Comparison of ENCODE assay signal across 1 cellular context in the genomic region with DNA sequence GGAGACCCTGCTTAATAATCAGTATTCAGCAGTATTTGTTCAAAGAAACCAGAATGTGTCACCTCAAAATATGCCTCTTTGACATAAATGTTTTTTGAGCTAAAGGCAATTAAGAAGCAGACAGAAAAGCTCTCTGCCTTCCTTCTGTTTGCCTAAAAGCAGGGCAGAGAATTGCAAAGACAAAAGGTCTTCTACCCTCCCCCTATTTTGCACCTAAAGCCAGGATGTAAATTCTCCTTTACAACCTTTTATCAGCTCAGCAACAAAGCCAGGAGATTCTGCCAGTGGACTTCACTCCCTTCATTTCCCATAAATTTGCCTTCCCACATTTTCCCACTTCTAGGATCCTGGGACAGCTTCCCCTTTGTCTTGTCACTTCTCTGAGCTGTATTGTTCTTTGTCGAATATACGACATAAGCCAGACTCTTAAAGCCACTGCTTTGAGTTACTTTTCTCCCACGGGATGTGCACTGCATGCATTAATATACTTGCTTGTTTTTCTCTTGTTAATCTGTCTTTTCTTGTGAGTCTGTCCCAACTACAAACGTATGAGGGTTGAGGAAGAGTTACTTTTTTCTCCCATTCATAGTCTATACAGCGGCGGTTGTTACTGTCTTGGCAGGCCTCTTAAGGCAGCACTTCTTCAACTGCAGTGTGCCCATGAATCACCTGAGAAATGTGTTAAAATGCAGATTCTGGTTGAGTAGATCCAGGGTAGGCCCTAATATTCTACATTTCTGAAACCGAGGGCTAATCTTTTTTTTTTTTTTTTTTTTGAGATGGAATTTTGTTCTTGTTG.
TF ChIP-seq lines count a peak whose summit lies in the region.

No MANE protein-coding gene starts in this region.

TF ChIP-seq in K562, 482 proteins besides CTCF, POLR2A, EP300 and RAD21:
- TF ChIP-seq KDM2B (CRISPR knock-in tag; IDR thresholded peaks at IDR 0.05) = no peak
- no peak for TF ChIP-seq ZC3H8 (IDR thresholded peaks at IDR 0.05)
- 0 out of 2 replicates have a peak, but pooled peaks have one; percentile 10 for TF ChIP-seq C11orf30 (IDR thresholded peaks at IDR 0.05; ENCODE audit: low read depth)
- TF ChIP-seq ZNF316 (IDR thresholded peaks at IDR 0.05) = peak; percentile 54
